ENCODE assay signal across 8 cellular contexts in the genomic region with DNA sequence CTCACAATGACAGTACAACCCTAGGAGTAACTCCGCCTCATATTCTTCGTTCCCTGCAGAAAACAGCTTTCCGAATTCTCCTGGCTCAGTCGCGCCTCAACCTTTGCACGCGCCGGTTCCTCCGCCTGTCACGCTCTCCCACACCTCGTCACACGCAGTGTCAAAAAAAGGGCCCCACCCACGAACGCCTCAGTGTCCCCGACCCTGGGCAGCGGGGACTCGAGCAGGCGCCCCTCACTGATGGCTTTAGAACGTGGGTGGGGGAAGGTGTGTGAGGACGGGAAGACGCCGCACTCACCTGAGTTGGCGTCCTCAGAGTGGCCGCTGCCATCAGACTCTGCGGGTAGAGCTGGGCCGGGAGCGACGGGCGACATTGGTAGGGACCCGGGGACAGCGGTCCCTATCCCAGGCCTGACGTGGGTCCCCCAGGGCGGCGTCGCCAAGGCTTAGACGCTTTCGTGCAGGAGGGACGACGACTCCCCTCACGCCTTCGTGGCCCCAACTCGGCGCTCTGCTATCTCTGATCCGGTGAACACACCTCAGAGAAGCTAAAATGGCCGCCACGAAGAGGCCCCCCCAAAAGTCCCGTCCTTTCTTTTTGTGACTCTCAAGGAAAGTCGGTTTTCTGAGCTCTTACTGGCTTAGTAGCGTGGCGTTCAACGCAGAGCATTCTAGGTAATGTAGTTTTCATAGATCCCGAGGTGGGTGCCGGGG. TPM values are rescaled to one million over a fixed set of nuclear protein-coding genes. Genes with fewer than 3 reads are reported as not detected.
DNase-seq lines count a peak whose midpoint lies in the region; ATAC-seq, FAIRE-seq and TF ChIP-seq lines count a peak whose summit lies in the region.

ZNF154 (minus strand) TSS at position 564 of the 714 bp plus-strand sequence; CDS start at position 331, 233 bp downstream.

- TF ChIP-seq CTCF in HFF-Myc (IDR thresholded peaks at IDR 0.05; ENCODE audit: low read depth, low read length, missing control alignments) (no peak), natural killer cell (IDR thresholded peaks at IDR 0.05) (no peak)

- H3K27me3 ChIP-seq in thymus (ENCODE audit: control insufficient read depth, insufficient read depth), result no peaks in the 10 kb centered on the region

- peaks cover 26% of the 10 kb centered on the region for H3K36me3 Mint-ChIP-seq in natural killer cell

- peak within 1 kb of the TSS; percentile 97 for H3K27ac ChIP-seq in thymus (ENCODE audit: low read depth)

- peak within 1 kb of the TSS; percentile 83 to 99 for H3K27ac Mint-ChIP-seq in natural killer cell

- H3K9me3 ChIP-seq in thymus (ENCODE audit: control insufficient read depth), result no peaks in the 10 kb centered on the region

- 2% methylated on average over 53 of the region's 53 CpGs for WGBS in thymus

- peak within 1 kb of the TSS; percentile 86 for H3K4me3 Mint-ChIP-seq in natural killer cell

- peaks cover 19% of the 10 kb centered on the region for H3K36me3 ChIP-seq in thymus (ENCODE audit: control insufficient read depth, insufficient read depth)

- intact Hi-C loops in natural killer cell (cut with micrococcal nuclease), result loop anchor here (2.0 kb wide), 2 partner anchors 18 to 26 kb away; partner anchors contain the start of gene ZNF671

- peaks cover 9 to 10% of the 10 kb centered on the region in 2 donors for H3K9me3 Mint-ChIP-seq in natural killer cell

- peaks cover 11% of the 10 kb centered on the region for H3K4me1 ChIP-seq in thymus (ENCODE audit: control insufficient read depth, insufficient read depth, low read length)

- no peaks in the 10 kb centered on the region for H3K27me3 Mint-ChIP-seq in natural killer cell (ENCODE audit: low read depth in 2 of 2)

- no peak for FAIRE-seq in frontal cortex (lab: Jason Lieb, UNC)

- DNase-seq in HFF-Myc (ENCODE audit: extremely low read depth, low read depth) (peak; percentile 33), frontal cortex (ENCODE audit: low spot score in 2 of 2) (peak; percentile 30 to 76), natural killer cell (peak; percentile 54), NCI-H524 (lab: John Stamatoyannopoulos, UW) (no peak), LoVo (ENCODE audit: low spot score) (no peak), NCI-H2029 treated with DMSO at 0.1 percent for 48 hours (lab: John Stamatoyannopoulos, UW) (no peak)
- peak; percentile 29 for DNase-seq in activated naive CD4-positive, alpha-beta T cell treated with Interleukin-2 at 50 U/mL for 16 hours

- H3K4me3 ChIP-seq in HFF-Myc (replicated peaks; ENCODE audit: low read depth, low read length), result peak within 1 kb of the TSS; percentile 64
- peak within 1 kb of the TSS; percentile 82 for H3K4me3 ChIP-seq in thymus (ENCODE audit: low read length)

- peak; percentile 67 to 89 (median 87) for ATAC-seq in natural killer cell

- peaks cover 7 to 53% of the 10 kb centered on the region in 2 donors for H3K4me1 Mint-ChIP-seq in natural killer cell

RNA-seq across cellular contexts. Expression of gene ZNF154, which starts in this region (rescaled TPM):
- total RNA-seq in frontal cortex (33.0 TPM), natural killer cell (10 to 100 TPM in 1 of 3 donors, 1 to 10 TPM in 2; 4.2 to 21.6 (median 9.5) TPM)
- 10.8 TPM for polyA plus RNA-seq in thymus

Comparison
In these comparisons a context has a peak if more than half of its experiments do, and no peak if none do; other contexts are left out.
1. DNase-seq: peak in HFF-Myc (single experiment), activated naive CD4-positive, alpha-beta T cell treated with Interleukin-2 at 50 U/mL for 16 hours (single experiment), frontal cortex (2 of 2) and natural killer cell (single experiment); none in NCI-H524 (0 of 2), LoVo (single experiment) and NCI-H2029 treated with DMSO at 0.1 percent for 48 hours (single experiment).